ENCODE assay signal across 1 cellular context in genomic region chr10:17736223-17736622, GRCh38.
TF ChIP-seq lines count a peak whose summit lies in the region.

No MANE protein-coding gene starts in this region.

TF ChIP-seq in HepG2, 621 proteins besides CTCF, POLR2A, EP300 and RAD21:
- TF ChIP-seq CHD2 (IDR thresholded peaks at IDR 0.05; ENCODE audit: low read depth, low read length) (no peak), ZNF18 (CRISPR knock-in tag; IDR thresholded peaks at IDR 0.05; ENCODE audit: insufficient replicate concordance) (no peak), ZNF256 (CRISPR knock-in tag; conservative IDR thresholded peaks at IDR 0.05) (no peak), ZIK1 (CRISPR knock-in tag; IDR thresholded peaks at IDR 0.05; ENCODE audit: borderline replicate concordance, low read depth) (no peak)
